8 cellular contexts compared by ENCODE assay signal in the genomic region with DNA sequence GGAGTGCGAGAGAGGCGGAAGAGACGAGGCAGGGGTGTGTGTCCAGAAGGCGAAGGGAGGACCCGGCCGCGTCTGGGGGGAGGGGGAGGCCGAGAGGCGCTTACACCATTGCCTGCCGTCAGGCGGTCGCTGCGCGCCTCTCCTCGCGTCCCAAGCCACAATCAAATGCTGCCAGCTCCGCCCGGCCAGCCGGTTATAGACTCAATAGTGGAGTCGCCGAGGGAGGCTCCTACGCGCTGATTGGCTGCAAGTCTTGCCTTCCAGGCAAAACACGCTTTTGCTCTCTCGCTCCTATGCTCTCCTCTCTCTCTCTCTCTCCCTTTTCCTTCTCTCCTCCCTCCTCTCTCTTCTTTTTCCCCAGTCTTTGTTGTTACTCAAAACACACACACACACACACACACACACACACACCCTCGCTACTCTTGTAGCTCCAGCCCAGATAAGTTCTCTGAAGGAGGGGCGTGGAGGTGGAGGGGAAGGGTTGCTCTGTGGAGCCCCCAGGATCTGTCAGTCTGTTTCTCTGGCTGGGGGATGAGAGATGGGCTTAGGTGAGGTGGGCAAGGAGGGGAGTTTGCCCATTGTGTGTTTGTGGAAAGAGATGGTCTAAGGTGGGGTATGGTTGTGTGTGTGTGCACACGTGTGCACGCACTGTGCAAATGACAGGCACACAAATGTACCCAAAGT. TPM values are rescaled to one million over a fixed set of nuclear protein-coding genes. Genes with fewer than 3 reads are reported as not detected.
A peak's percentile ranks its signal among the peaks of the same experiment; 100 is the strongest.
DNase-seq lines count a peak whose midpoint lies in the region; ATAC-seq, FAIRE-seq and TF ChIP-seq lines count a peak whose summit lies in the region.

A gene (minus strand): TSS at position 170 of the 684 bp plus-strand sequence. CDS start 226 bp downstream, outside the sequence.

- H3K4me1 Mint-ChIP-seq in type B pancreatic cell (ENCODE audit: unreplicated experiment) = peaks cover 25% of the 10 kb centered on the region

- POLR2A ChIA-PET in H1 (lab: Charles Lee; ENCODE audit: partially characterized antibody) = interaction anchor here (0.7 to 5.6 kb wide), 17 partner anchors 9 to 137 kb away, joined by 3 to 28 read pairs (median 4); a partner anchor contains a TSS

- H3K4ac ChIP-seq in H1 (replicated peaks; ENCODE audit: insufficient read length, low read depth, low read length) = peak within 1 kb of the TSS; percentile 0

- H2BK5ac ChIP-seq in H1 (ENCODE audit: low read depth, low read length) = no peak within 1 kb of the TSS

- H4K20me1 ChIP-seq in H1 (replicated peaks in 1 of 2; ENCODE audit: control insufficient read depth in 1 of 2, insufficient read depth in 2 of 2, low read length in 2 of 2) = peaks cover 2 to 15% of the 10 kb centered on the region in 2 experiments

- H4K91ac ChIP-seq in H1 (replicated peaks; ENCODE audit: insufficient read length, low read length) = no peak within 1 kb of the TSS

- H3K27ac Mint-ChIP-seq in type B pancreatic cell = peak within 1 kb of the TSS; percentile 79

- no peak within 1 kb of the TSS for H3K27ac ChIP-seq in H1 (ENCODE audit: low read depth, low read length)
- no peak within 1 kb of the TSS for H3K27ac ChIP-seq in mesodermal cell (ENCODE audit: low read depth, low read length, severe bottlenecking)

- no peak within 1 kb of the TSS; the same call in 1 of the 2 replicates for H4K8ac ChIP-seq in H1 (ENCODE audit: extremely low read depth, insufficient read depth, low read length)

- H3K27me3 Mint-ChIP-seq in type B pancreatic cell = peaks cover 78% of the 10 kb centered on the region

- TF ChIP-seq RAD21 in H1 (IDR thresholded peaks at IDR 0.05 in 1 of 2, conservative IDR thresholded peaks at IDR 0.05 in 1 of 2; ENCODE audit: low read depth in 2 of 2, low read length in 2 of 2) = peak in 1 of 2 experiments; percentile 13; a peak in 1 of 4 replicates

- H3K79me2 ChIP-seq in H1 (ENCODE audit: control insufficient read depth in 1 of 2, insufficient read depth in 2 of 2, low read length in 2 of 2) = no peaks in the 10 kb centered on the region

- 0 out of 2 replicates have a peak within 1 kb of the TSS, but pooled peaks have one; percentile 97 for H2BK15ac ChIP-seq in H1 (ENCODE audit: low read length)

- no peak; a peak in 1 of 3 replicates for TF ChIP-seq POLR2A in H1 (IDR thresholded peaks at IDR 0.05; ENCODE audit: control extremely low read depth in 1 of 2, low read depth in 2 of 2, low read length in 2 of 2)

- H3K18ac ChIP-seq in H1 (ENCODE audit: extremely low read depth, low read length) = 0 out of 2 replicates have a peak within 1 kb of the TSS, but pooled peaks have one; percentile 40

- H3K36me3 Mint-ChIP-seq in type B pancreatic cell = peaks cover 3% of the 10 kb centered on the region

- H3K14ac ChIP-seq in H1 (ENCODE audit: insufficient read length) = no peak within 1 kb of the TSS

- H3K27me3 ChIP-seq in H1 (replicated peaks in 1 of 4; ENCODE audit: control insufficient read depth in 3 of 4, extremely low read depth in 1 of 4, insufficient read depth in 3 of 4, low read length in 3 of 4) = peaks cover 54 to 80% (median 75%) of the 10 kb centered on the region in 4 experiments

- peak within 1 kb of the TSS; percentile 95 for H3K4me3 Mint-ChIP-seq in type B pancreatic cell

- no peaks in the 10 kb centered on the region for H3K9me3 Mint-ChIP-seq in type B pancreatic cell

- no peak within 1 kb of the TSS for H2BK20ac ChIP-seq in H1 (ENCODE audit: low read length)

- peak within 1 kb of the TSS; percentile 67 to 91 for H3K4me2 ChIP-seq in H1 (ENCODE audit: insufficient read depth in 1 of 2, low read depth in 2 of 2, low read length in 2 of 2)

- DNase-seq in D341Med (ENCODE audit: low spot score) = peak; percentile 91
- peak; percentile 27 to 34 for DNase-seq in Kasumi-1 (lab: John Stamatoyannopoulos, UW)
- DNase-seq in SW480 (ENCODE audit: low spot score) = peak; percentile 87
- peak; percentile 65 to 88 for DNase-seq in H1 (ENCODE audit: low read depth in 1 of 2, low spot score in 2 of 2)
- DNase-seq in type B pancreatic cell (ENCODE audit: extremely low spot score, unreplicated experiment) = peak; percentile 89

- ATAC-seq in HG02763 (IDR thresholded peaks at IDR 0.05; ENCODE audit: unreplicated experiment) = no peak
- ATAC-seq in GM21390 (IDR thresholded peaks at IDR 0.05; ENCODE audit: unreplicated experiment) = no peak

- H3K4me1 ChIP-seq in H1 (replicated peaks in 1 of 4; ENCODE audit: control insufficient read depth in 3 of 4, insufficient read depth in 4 of 4, low read length in 3 of 4) (peaks cover 7 to 35% (median 15%) of the 10 kb centered on the region in 4 experiments; a peak in 6 of 7 replicates), mesodermal cell (ENCODE audit: control insufficient read depth, insufficient read depth, low read length, poor library complexity, severe bottlenecking) (peaks cover 8% of the 10 kb centered on the region)

- CTCF ChIA-PET in H1 (lab: Charles Lee; ENCODE audit: partially characterized antibody) = interaction anchor here (0.6 to 18.5 kb wide), 18 partner anchors 7 to 210 kb away, joined by 3 to 547 read pairs (median 42); a partner anchor contains a TSS

- H3K9me3 ChIP-seq in H1 (ENCODE audit: insufficient read depth in 2 of 2, low read depth in 1 of 2, low read length in 1 of 2) = peaks cover 0 to 5% of the 10 kb centered on the region in 2 experiments; a peak in 1 of 4 replicates
- H3K9me3 ChIP-seq in mesodermal cell (ENCODE audit: control insufficient read depth, low read length) = no peaks in the 10 kb centered on the region

- H3K56ac ChIP-seq in H1 (replicated peaks; ENCODE audit: insufficient read length, low read depth, low read length) = no peak within 1 kb of the TSS

- TF ChIP-seq CTCF in H1 (IDR thresholded peaks at IDR 0.05; ENCODE audit: control extremely low read depth in 1 of 3, insufficient read depth in 1 of 3, low read depth in 1 of 3, low read length in 3 of 3) (no peak), type B pancreatic cell (conservative IDR thresholded peaks at IDR 0.05) (no peak)

- no peak within 1 kb of the TSS for H3K9ac ChIP-seq in H1 (replicated peaks in 1 of 4; ENCODE audit: extremely low read depth in 1 of 4, low read depth in 3 of 4, low read length in 3 of 4)

- H3K4me3 ChIP-seq in H1 (ENCODE audit: extremely low read depth in 1 of 4, insufficient read depth in 2 of 4, low read depth in 3 of 4, low read length in 4 of 4) (peak within 1 kb of the TSS; percentile 25 to 63 (median 44); a peak in 6 of 8 replicates), mesodermal cell (ENCODE audit: extremely low read depth, insufficient read depth, low read length, poor library complexity, severe bottlenecking) (peak within 1 kb of the TSS; percentile 36)

- no peaks in the 10 kb centered on the region; a peak in 1 of 8 replicates for H3K36me3 ChIP-seq in H1 (ENCODE audit: control insufficient read depth in 2 of 4, insufficient read depth in 4 of 4, low read length in 3 of 4)
- H3K36me3 ChIP-seq in mesodermal cell (ENCODE audit: control insufficient read depth, insufficient read depth, low read length) = no peaks in the 10 kb centered on the region

- TF ChIP-seq EP300 in H1 (IDR thresholded peaks at IDR 0.05; ENCODE audit: borderline replicate concordance in 1 of 2, low read depth in 2 of 2, low read length in 2 of 2) = no peak

- FAIRE-seq in H1 (lab: Jason Lieb, UNC) = no peak

- H2BK120ac ChIP-seq in H1 (replicated peaks; ENCODE audit: low read depth, low read length) = no peak within 1 kb of the TSS

- H3K79me1 ChIP-seq in H1 (ENCODE audit: low read depth, low read length) = no peaks in the 10 kb centered on the region

- 6% methylated on average over 21 of the region's 29 CpGs; no CpG with 5 or more reads in 1 of the 2 experiments for WGBS in H1 (ENCODE audit: extremely low coverage in 1 of 2, insufficient coverage in 1 of 2, insufficient read length in 1 of 2, insufficient replicate concordance in 2 of 2, low coverage in 1 of 2, low lambda C conversion rate in 2 of 2, missing lambda C conversion rate in 1 of 2), 2 experiments
- WGBS in mesodermal cell (ENCODE audit: insufficient coverage in 2 of 2), 2 experiments = 0 to 4% methylated on average over 19 to 28 of the region's 29 CpGs

- no peak within 1 kb of the TSS for H2AFZ ChIP-seq in H1 (ENCODE audit: low read length)

- H4K5ac ChIP-seq in H1 (ENCODE audit: insufficient read length, low read depth, low read length) = no peak within 1 kb of the TSS

- no peak within 1 kb of the TSS for H2AK5ac ChIP-seq in H1 (ENCODE audit: low read depth, low read length)

- peaks cover 18% of the 10 kb centered on the region; the same call in 1 of the 2 replicates for H3K23me2 ChIP-seq in H1 (ENCODE audit: low read depth, low read length)

- H2BK12ac ChIP-seq in H1 (ENCODE audit: low read depth, low read length) = peak within 1 kb of the TSS; percentile 78; the same call in 1 of the 2 replicates

- no peak within 1 kb of the TSS for H3K23ac ChIP-seq in H1 (ENCODE audit: insufficient read length)

TF ChIP-seq in H1, 55 proteins besides CTCF, POLR2A, EP300 and RAD21 (continues in another document):
- TF ChIP-seq CEBPB (IDR thresholded peaks at IDR 0.05; ENCODE audit: low read depth, low read length) (no peak), SIN3A (conservative IDR thresholded peaks at IDR 0.05 in 1 of 2, IDR thresholded peaks at IDR 0.05 in 1 of 2; ENCODE audit: low read depth in 1 of 2, low read length in 2 of 2) (no peak), YY1 (IDR thresholded peaks at IDR 0.05; ENCODE audit: low read depth, low read length) (no peak; the same call in 1 of the 2 replicates), CHD2 (IDR thresholded peaks at IDR 0.05; ENCODE audit: low read length) (no peak), BRCA1 (IDR thresholded peaks at IDR 0.05; ENCODE audit: low read depth, low read length) (no peak), SP4 (IDR thresholded peaks at IDR 0.05; ENCODE audit: low read length) (no peak)
- TF ChIP-seq, protein P1, sequence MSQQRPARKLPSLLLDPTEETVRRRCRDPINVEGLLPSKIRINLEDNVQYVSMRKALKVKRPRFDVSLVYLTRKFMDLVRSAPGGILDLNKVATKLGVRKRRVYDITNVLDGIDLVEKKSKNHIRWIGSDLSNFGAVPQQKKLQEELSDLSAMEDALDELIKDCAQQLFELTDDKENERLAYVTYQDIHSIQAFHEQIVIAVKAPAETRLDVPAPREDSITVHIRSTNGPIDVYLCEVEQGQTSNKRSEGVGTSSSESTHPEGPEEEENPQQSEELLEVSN (IDR thresholded peaks at IDR 0.05) = peak; percentile 38; the same call in 1 of the 2 replicates

RNA-seq across cellular contexts. Expression of the gene that starts here (rescaled TPM):
- 0.15 TPM in 1 of 2 replicates, not detected in the other for total RNA-seq in H1 (2021; fragmentation: NEBNext Ultra II Directional; extraction: Animal tissue kit (Norgen Biotek cat#: 25700))
- polyA plus RNA-seq in H1 (2011; rRNA removed) = 0.06 and 0.20 TPM in 2 replicates
- 0.12 TPM for polyA plus RNA-seq in H1 (2011; cell fraction: cytosol; rRNA removed)
- 0.29 TPM for polyA plus RNA-seq in H1 (2011; cell fraction: nucleus; rRNA removed)
- polyA plus RNA-seq in H1 (2012, experiment 1 of 2) = 0.15 to 0.25 TPM (median 0.25 TPM) in 3 of 4 replicates, not detected in the other
- polyA plus RNA-seq in H1 (2012, experiment 2 of 2) = 0.35 TPM
- polyA plus RNA-seq in H1 (2013, experiment 1 of 2) = 0.12 TPM
- 0.17 TPM for polyA plus RNA-seq in H1 (2013, experiment 2 of 2)
- polyA minus RNA-seq in H1 (2011; rRNA and poly(A)+ RNA removed) = 0.09 and 0.10 TPM in 2 replicates
- not detected for polyA minus RNA-seq in H1 (2011; cell fraction: cytosol; rRNA and poly(A)+ RNA removed)
- 1.3 TPM for polyA minus RNA-seq in H1 (2011; cell fraction: nucleus; rRNA and poly(A)+ RNA removed)
- polyA plus RNA-seq in mesodermal cell (2013, experiment 1 of 2) = 1.9 TPM
- 1.2 TPM for polyA plus RNA-seq in mesodermal cell (2013, experiment 2 of 2)
- 15.9 and 16.7 TPM in 2 replicates for total RNA-seq in type B pancreatic cell (ENCODE audit: low replicate concordance)

Comparison
In these comparisons a context has a peak if more than half of its experiments do, and no peak if none do; other contexts are left out.
1. RNA of the gene that starts here (total RNA-seq): 15.9 to 16.7 TPM in type B pancreatic cell; 0.15 TPM in H1; every median in the first group is over 10 times any median in the second.
2. DNase-seq: peak in every context shown above with its lines; median percentile 91 in D341Med; 89 in type B pancreatic cell; 87 in SW480; 76 in H1; 30 in Kasumi-1.